19 cellular contexts compared by ENCODE assay signal in genomic region chr10:49841615-49842180, GRCh38.
DNase-seq lines count a peak whose midpoint lies in the region; ATAC-seq, FAIRE-seq and TF ChIP-seq lines count a peak whose summit lies in the region.
"Had no signal": no experiment of that assay in that cellular context is flagged by ENCODE, and none has a peak within 500 bp of the region (broad histone marks: within the 10 kb centered on the region; RNA-seq: fewer than 3 reads in every experiment).

No MANE protein-coding gene starts in this region.

- H3K27me3 Mint-ChIP-seq in T-helper 2 cell treated with Interferon-gamma antibody and Interleukin-4, amounts not matched to agents 5 μg/mL and 100 μg/mL, for 36 hours (ENCODE audit: low read depth): no peaks in the 10 kb centered on the region

- H4K20me1 ChIP-seq in SK-N-SH (ENCODE audit: insufficient read depth) (no peaks in the 10 kb centered on the region), endothelial cell of umbilical vein (replicated peaks; ENCODE audit: control insufficient read depth, extremely low read depth, insufficient read depth, low read length) (no peaks in the 10 kb centered on the region)

- dilution Hi-C loops in endothelial cell of umbilical vein (cut with MboI; ENCODE audit: extremely low pct_ligation_motif_present, low sequenced_read_pairs): no loop called here

- H2AFZ ChIP-seq in SK-N-SH (ENCODE audit: low read depth): no peak overlapping the region
- H2AFZ ChIP-seq in endothelial cell of umbilical vein (ENCODE audit: low read depth, low read length): peak overlapping the region; percentile 29
- H2AFZ ChIP-seq in parathyroid adenoma: peak overlapping the region; percentile 56

- H3K36me3 ChIP-seq in SK-N-SH (replicated peaks in 1 of 2; ENCODE audit: control insufficient read depth in 1 of 2, insufficient read depth in 2 of 2, low read length in 1 of 2) (peaks cover 23 to 40% of the 10 kb centered on the region in 2 experiments), endothelial cell of umbilical vein (ENCODE audit: control insufficient read depth in 2 of 2, extremely low read depth in 1 of 2, insufficient read depth in 2 of 2, low read length in 2 of 2) (peaks cover 0 to 2% of the 10 kb centered on the region in 2 experiments), parathyroid adenoma (ENCODE audit: control insufficient read depth, insufficient read depth, low read length) (no peaks in the 10 kb centered on the region), colonic mucosa (no peaks in the 10 kb centered on the region)

- peaks cover 4% of the 10 kb centered on the region for H3F3A ChIP-seq in SK-N-SH (replicated peaks; ENCODE audit: insufficient read depth)

- no peak for TF ChIP-seq RAD21 in SK-N-SH (IDR thresholded peaks at IDR 0.05; ENCODE audit: low read length)

- H3K4me3 ChIP-seq in SK-N-SH (ENCODE audit: low read depth in 2 of 2, low read length in 1 of 2) (no peak overlapping the region; a peak in 1 of 4 replicates), endothelial cell of umbilical vein (replicated peaks in 1 of 3; ENCODE audit: insufficient read depth in 1 of 3, low read depth in 1 of 3, low read length in 3 of 3) (peak overlapping the region in 1 of 3 experiments; percentile 42), parathyroid adenoma (ENCODE audit: low read depth, low read length) (no peak overlapping the region), colonic mucosa (no peak overlapping the region)

- no TSS peak for BruUV-seq in endothelial cell of umbilical vein (replicated peaks; lab: Mats Ljungman, UMichigan)

- TF ChIP-seq POLR2A in endothelial cell of umbilical vein (IDR thresholded peaks at IDR 0.05; ENCODE audit: low read depth, low read length): no peak

- H3K27me3 ChIP-seq in SK-N-SH (ENCODE audit: insufficient read depth): no peaks in the 10 kb centered on the region
- H3K27me3 ChIP-seq in endothelial cell of umbilical vein (ENCODE audit: control insufficient read depth in 2 of 2, insufficient read depth in 2 of 2, low read length in 2 of 2): no peaks in the 10 kb centered on the region
- no peaks in the 10 kb centered on the region for H3K27me3 ChIP-seq in parathyroid adenoma (ENCODE audit: control insufficient read depth, insufficient read depth, low read length)
- no peaks in the 10 kb centered on the region for H3K27me3 ChIP-seq in colonic mucosa

- no peaks in the 10 kb centered on the region for H3K4me1 Mint-ChIP-seq in T-helper 2 cell treated with Interferon-gamma antibody and Interleukin-4, amounts not matched to agents 5 μg/mL and 100 μg/mL, for 36 hours (ENCODE audit: low read depth)

- CTCF ChIA-PET in SK-N-SH (lab: Yijun Ruan, JAX): interaction anchor here (1.4 kb wide), 1 partner anchor 246 kb away, joined by 4 read pairs; no protein-coding TSS in a partner anchor
- CTCF ChIA-PET in endothelial cell of umbilical vein (lab: Charles Lee): interaction anchor here (0.9 to 1.1 kb wide), 2 partner anchors 11 to 17 kb away, joined by 4 to 5 read pairs; no protein-coding TSS in a partner anchor

- H3K79me2 ChIP-seq in SK-N-SH (ENCODE audit: insufficient read depth) (no peaks in the 10 kb centered on the region), endothelial cell of umbilical vein (ENCODE audit: control insufficient read depth, insufficient read depth, low read length) (no peaks in the 10 kb centered on the region), parathyroid adenoma (no peaks in the 10 kb centered on the region)

- H3K9me3 ChIP-seq in SK-N-SH: no peaks in the 10 kb centered on the region
- no peaks in the 10 kb centered on the region for H3K9me3 ChIP-seq in endothelial cell of umbilical vein (replicated peaks; ENCODE audit: control insufficient read depth, insufficient read depth, low read length)
- H3K9me3 ChIP-seq in parathyroid adenoma (ENCODE audit: control insufficient read depth, low read length): no peaks in the 10 kb centered on the region
- H3K9me3 ChIP-seq in colonic mucosa: no peaks in the 10 kb centered on the region

- intact Hi-C loops in endothelial cell of umbilical vein (cut with micrococcal nuclease) (no loop called here), colonic mucosa (cut with DNase I) (no loop called here)

- in situ Hi-C loops in ACHN (cut with HindIII; ENCODE audit: low pct_ligation_motif_present, low pct_unique_long_range_greater_than_20kb, low sequenced_read_pairs): no loop called here

- FAIRE-seq in endothelial cell of umbilical vein (lab: Jason Lieb, UNC): no peak
- FAIRE-seq: GM12892, RCC 7860 had no signal

- no peak overlapping the region for H3K27ac Mint-ChIP-seq in T-helper 2 cell treated with Interferon-gamma antibody and Interleukin-4, amounts not matched to agents 5 μg/mL and 100 μg/mL, for 36 hours

- WGBS in SK-N-SH (ENCODE audit: low lambda C conversion rate): 81% methylated on average over 11 of the region's 11 CpGs

- H3K4me3 Mint-ChIP-seq in T-helper 2 cell treated with Interferon-gamma antibody and Interleukin-4, amounts not matched to agents 5 μg/mL and 100 μg/mL, for 36 hours: no peak overlapping the region

- TF ChIP-seq CTCF in SK-N-SH (IDR thresholded peaks at IDR 0.05): no peak
- TF ChIP-seq CTCF in endothelial cell of umbilical vein (IDR thresholded peaks at IDR 0.05; ENCODE audit: extremely low read depth in 1 of 2, insufficient read depth in 1 of 2, low read depth in 1 of 2, low read length in 2 of 2): no peak
- TF ChIP-seq CTCF in parathyroid adenoma (IDR thresholded peaks at IDR 0.05): no peak
- TF ChIP-seq CTCF in colonic mucosa (IDR thresholded peaks at IDR 0.05): no peak

- peak; percentile 37 for DNase-seq in ACHN
- DNase-seq in SK-N-SH: peak; percentile 8
- peak; percentile 55 for DNase-seq in endothelial cell of umbilical vein (ENCODE audit: low read depth, low spot score)
- DNase-seq in T-helper 2 cell treated with Interferon-gamma antibody and Interleukin-4, amounts not matched to agents 5 μg/mL and 100 μg/mL, for 36 hours (ENCODE audit: low spot score): no peak
- no peak for DNase-seq in colonic mucosa
- DNase-seq in activated T-cell treated with anti-CD3 and anti-CD28 coated beads, Interleukin-2, amount 50 U/mL, for 48 hours: no peak
- DNase-seq: C1 segment of cervical spinal cord, H7, IMR-90, Karpas-422, MM.1S, NCI-H1092 treated with DMSO at 0.1 percent for 48 hours, NCI-H345, NCI-H526, Right ventricle myocardium superior had no signal

- H3K27ac ChIP-seq in SK-N-SH (ENCODE audit: low read depth in 2 of 2, low read length in 1 of 2) (peak overlapping the region in 1 of 2 experiments; percentile 73; a peak in 1 of 4 replicates), endothelial cell of umbilical vein (ENCODE audit: insufficient read depth, low read depth, low read length) (peak overlapping the region; percentile 42), parathyroid adenoma (peak overlapping the region; percentile 5), colonic mucosa (no peak overlapping the region)

- no peak overlapping the region for H3K9ac ChIP-seq in SK-N-SH
- H3K9ac ChIP-seq in endothelial cell of umbilical vein (replicated peaks; ENCODE audit: extremely low read depth, insufficient read depth, low read length): peak overlapping the region; percentile 51
- H3K9ac ChIP-seq in parathyroid adenoma: no peak overlapping the region
- H3K9ac ChIP-seq in colonic mucosa (ENCODE audit: low read depth in 2 of 2, low read length in 2 of 2): no peak overlapping the region

- no peaks in the 10 kb centered on the region for H3K9me3 Mint-ChIP-seq in T-helper 2 cell treated with Interferon-gamma antibody and Interleukin-4, amounts not matched to agents 5 μg/mL and 100 μg/mL, for 36 hours

- no peaks in the 10 kb centered on the region for H3K9me2 ChIP-seq in SK-N-SH

- H3K4me1 ChIP-seq in SK-N-SH (ENCODE audit: control insufficient read depth in 1 of 2, insufficient read depth in 2 of 2, low read depth in 1 of 2, low read length in 1 of 2) (peaks cover 8 to 14% of the 10 kb centered on the region in 2 experiments; a peak in 3 of 4 replicates), endothelial cell of umbilical vein (ENCODE audit: control insufficient read depth, extremely low read depth, insufficient read depth, low read length) (peaks cover 40% of the 10 kb centered on the region), parathyroid adenoma (no peaks in the 10 kb centered on the region), colonic mucosa (no peaks in the 10 kb centered on the region)

- ATAC-seq in GM21619 (IDR thresholded peaks at IDR 0.05; ENCODE audit: unreplicated experiment): no peak

- H3K4me2 ChIP-seq in SK-N-SH: no peak overlapping the region
- peak overlapping the region; percentile 88 for H3K4me2 ChIP-seq in endothelial cell of umbilical vein (ENCODE audit: insufficient read depth, low read length)
- H3K4me2 ChIP-seq in parathyroid adenoma (ENCODE audit: low read length): no peak overlapping the region

- H3K9me1 ChIP-seq in endothelial cell of umbilical vein (replicated peaks; ENCODE audit: control insufficient read depth, extremely low read depth, insufficient read depth, low read length): no peaks in the 10 kb centered on the region

- no peak for TF ChIP-seq EP300 in SK-N-SH (IDR thresholded peaks at IDR 0.05; ENCODE audit: borderline replicate concordance in 1 of 2, low read depth in 1 of 2, low read length in 1 of 2)

- H3K36me3 Mint-ChIP-seq in T-helper 2 cell treated with Interferon-gamma antibody and Interleukin-4, amounts not matched to agents 5 μg/mL and 100 μg/mL, for 36 hours (ENCODE audit: low read depth): peaks cover 26% of the 10 kb centered on the region

- POLR2A ChIA-PET in SK-N-SH (lab: Yijun Ruan, JAX) (no interaction called here), endothelial cell of umbilical vein (lab: Charles Lee) (no interaction called here)

TF ChIP-seq in SK-N-SH, 30 proteins besides CTCF, POLR2A, EP300 and RAD21 (continues in another document):
- no peak for TF ChIP-seq SIN3A (IDR thresholded peaks at IDR 0.05; ENCODE audit: borderline replicate concordance, low read depth, low read length)
- TF ChIP-seq MXI1 (IDR thresholded peaks at IDR 0.05; ENCODE audit: low read depth, low read length): no peak
- TF ChIP-seq RFX5 (IDR thresholded peaks at IDR 0.05; ENCODE audit: low read length): no peak

TF ChIP-seq in endothelial cell of umbilical vein, 7 proteins besides CTCF, POLR2A, EP300 and RAD21:
- TF ChIP-seq GATA2 (IDR thresholded peaks at IDR 0.05; ENCODE audit: insufficient read depth, insufficient read length, low read depth, low read length) (no peak), POLR2AphosphoS5 (IDR thresholded peaks at IDR 0.05; ENCODE audit: insufficient read depth, low read depth, low read length) (no peak), MYC (IDR thresholded peaks at IDR 0.05; ENCODE audit: low read depth, low read length) (no peak), JUN (IDR thresholded peaks at IDR 0.05; ENCODE audit: borderline replicate concordance, insufficient read depth, insufficient read length, low read depth) (no peak), FOS (IDR thresholded peaks at IDR 0.05; ENCODE audit: borderline replicate concordance, insufficient read depth, low read length) (no peak), EZH2 (IDR thresholded peaks at IDR 0.05; ENCODE audit: borderline replicate concordance, low read depth, low read length, severe bottlenecking) (no peak), MAX (IDR thresholded peaks at IDR 0.05; ENCODE audit: insufficient read depth, insufficient read length) (no peak)

Comparison
In these comparisons a context has a peak if more than half of its experiments do, and no peak if none do; other contexts are left out.
1. DNase-seq: peak in ACHN (single experiment), SK-N-SH (single experiment) and endothelial cell of umbilical vein (single experiment); none in T-helper 2 cell treated with Interferon-gamma antibody and Interleukin-4, amounts not matched to agents 5 μg/mL and 100 μg/mL, for 36 hours (single experiment), colonic mucosa (single experiment) and activated T-cell treated with anti-CD3 and anti-CD28 coated beads, Interleukin-2, amount 50 U/mL, for 48 hours (0 of 2).